Comparison of ENCODE assay signal across 28 cellular contexts in genomic region chr9:121292051-121292450, GRCh38. TPM values are rescaled to one million over a fixed set of nuclear protein-coding genes. Genes with fewer than 3 reads are reported as not detected.
DNase-seq lines count a peak whose midpoint lies in the region; ATAC-seq and TF ChIP-seq lines count a peak whose summit lies in the region.
"Had no signal": no experiment of that assay in that cellular context is flagged by ENCODE, and none has a peak within 500 bp of the region (broad histone marks: within the 10 kb centered on the region; RNA-seq: fewer than 3 reads in every experiment).

No MANE protein-coding gene starts in this region.

- H3K36me3 ChIP-seq in breast epithelium: no peaks in the 10 kb centered on the region
- peaks cover 0 to 8% (median 8%) of the 10 kb centered on the region in 3 donors for H3K36me3 ChIP-seq in tibial artery
- no peaks in the 10 kb centered on the region for H3K36me3 ChIP-seq in CD8-positive, alpha-beta memory T cell (ENCODE audit: insufficient read depth, low read length)
- H3K36me3 ChIP-seq: lower lobe of right lung, SJCRH30 had no signal

- H3K27ac ChIP-seq in breast epithelium (peak overlapping the region; percentile 94 to 98), tibial artery (peak overlapping the region; percentile 92 to 95)
- H3K27ac ChIP-seq in CD8-positive, alpha-beta memory T cell (ENCODE audit: low read depth, low read length): no peak overlapping the region
- H3K27ac ChIP-seq: C4-2B, lower lobe of right lung, SJCRH30 had no signal

- no peak for ATAC-seq in sciatic nerve
- ATAC-seq in stimulated activated effector memory CD8-positive, alpha-beta T cell treated with anti-CD3 and anti-CD28 coated beads, Interleukin-12 subunit alpha, Interleukin-12 subunit beta, amount 100 ng/mL, for 72 hours: no peak
- ATAC-seq: activated T-cell treated with anti-CD3 and anti-CD28 coated beads, Interleukin-2, amount 50 U/mL, for 72 hours; lower lobe of right lung; naive thymus-derived CD8-positive, alpha-beta T cell had no signal

- H3K4me3 ChIP-seq in breast epithelium (no peak overlapping the region), tibial artery (no peak overlapping the region)
- no peak overlapping the region for H3K4me3 ChIP-seq in CD8-positive, alpha-beta memory T cell (ENCODE audit: low read length)
- H3K4me3 ChIP-seq: GM23338, lower lobe of right lung, SJCRH30, smooth muscle cell had no signal

- H3K27me3 Mint-ChIP-seq in MCF 10A (ENCODE audit: insufficient read depth, unreplicated experiment): no peaks in the 10 kb centered on the region
- no peaks in the 10 kb centered on the region for H3K27me3 Mint-ChIP-seq in CD8-positive, alpha-beta memory T cell
- H3K27me3 Mint-ChIP-seq: activated CD4-positive, alpha-beta memory T cell treated with anti-CD3 and anti-CD28 coated beads for 36 hours; IgD-negative memory B cell; naive thymus-derived CD8-positive, alpha-beta T cell; stimulated activated naive CD8-positive, alpha-beta T cell treated with anti-CD3 and anti-CD28 coated beads, Interleukin-15, Interleukin-2, amounts not matched to agents 100 ng/mL and 50 ng/mL, for 24 hours had no signal

- no TSS peak for BruUV-seq in MCF 10A (replicated peaks; lab: Mats Ljungman, UMichigan)

- peaks cover 4% of the 10 kb centered on the region for H3K36me3 Mint-ChIP-seq in MCF 10A (ENCODE audit: insufficient read depth, unreplicated experiment)
- H3K36me3 Mint-ChIP-seq in stimulated activated effector memory CD8-positive, alpha-beta T cell treated with anti-CD3 and anti-CD28 coated beads, Interleukin-12 subunit alpha, Interleukin-12 subunit beta, amount 100 ng/mL, for 72 hours: no peaks in the 10 kb centered on the region
- H3K36me3 Mint-ChIP-seq in CD8-positive, alpha-beta memory T cell: peaks cover 0 to 2% (median 0%) of the 10 kb centered on the region in 3 donors
- H3K36me3 Mint-ChIP-seq: activated CD4-positive, alpha-beta memory T cell treated with anti-CD3 and anti-CD28 coated beads for 36 hours; brain; IgD-negative memory B cell; naive thymus-derived CD8-positive, alpha-beta T cell had no signal

- TF ChIP-seq CTCF in breast epithelium (IDR thresholded peaks at IDR 0.05) (no peak), MCF 10A (IDR thresholded peaks at IDR 0.05; ENCODE audit: unreplicated experiment) (no peak), tibial artery (IDR thresholded peaks at IDR 0.05) (no peak)

- CTCF ChIA-PET in MCF 10A (lab: Yijun Ruan, JAX): interaction anchor here (0.6 to 1.2 kb wide), 3 partner anchors 14 to 156 kb away, joined by 3 to 4 read pairs (median 3); no protein-coding TSS in a partner anchor
- CTCF ChIA-PET in CD8-positive, alpha-beta memory T cell (lab: Charles Lee): interaction anchor here (1.2 kb wide), 1 partner anchor 28 kb away, joined by 4 read pairs; no protein-coding TSS in a partner anchor

- H3K27ac Mint-ChIP-seq in MCF 10A (ENCODE audit: low read depth, unreplicated experiment): no peak overlapping the region
- H3K27ac Mint-ChIP-seq in stimulated activated effector memory CD8-positive, alpha-beta T cell treated with anti-CD3 and anti-CD28 coated beads, Interleukin-12 subunit alpha, Interleukin-12 subunit beta, amount 100 ng/mL, for 72 hours: no peak overlapping the region
- H3K27ac Mint-ChIP-seq in CD8-positive, alpha-beta memory T cell: no peak overlapping the region
- H3K27ac Mint-ChIP-seq: activated CD4-positive, alpha-beta memory T cell treated with anti-CD3 and anti-CD28 coated beads for 36 hours; activated T-cell treated with anti-CD3 and anti-CD28 coated beads, Interleukin-2, amount 50 U/mL, for 72 hours; GM23338; IgD-negative memory B cell; naive thymus-derived CD8-positive, alpha-beta T cell; stimulated activated naive CD8-positive, alpha-beta T cell treated with anti-CD3 and anti-CD28 coated beads, Interleukin-15, Interleukin-2, amounts not matched to agents 100 ng/mL and 50 ng/mL, for 24 hours had no signal

- no peaks in the 10 kb centered on the region for H3K27me3 ChIP-seq in breast epithelium
- H3K27me3 ChIP-seq in tibial artery: no peaks in the 10 kb centered on the region
- no peaks in the 10 kb centered on the region for H3K27me3 ChIP-seq in CD8-positive, alpha-beta memory T cell (ENCODE audit: insufficient read depth, low read length, poor library complexity, severe bottlenecking)
- H3K27me3 ChIP-seq: SJCRH30 had no signal

- POLR2A ChIA-PET in MCF 10A (lab: Yijun Ruan, JAX): interaction anchor here (1.1 kb wide), 1 partner anchor 90 kb away, joined by 3 read pairs; no protein-coding TSS in a partner anchor
- POLR2A ChIA-PET in CD8-positive, alpha-beta memory T cell (lab: Charles Lee): no interaction called here

- no peak for TF ChIP-seq POLR2A in breast epithelium (IDR thresholded peaks at IDR 0.05)

- H3K4me1 ChIP-seq in breast epithelium: peaks cover 43 to 52% of the 10 kb centered on the region in 2 donors
- peaks cover 19 to 100% (median 83%) of the 10 kb centered on the region in 4 donors for H3K4me1 ChIP-seq in tibial artery
- no peaks in the 10 kb centered on the region for H3K4me1 ChIP-seq in CD8-positive, alpha-beta memory T cell (ENCODE audit: insufficient read depth, low read length)

- intact Hi-C loops in breast epithelium (cut with DNase I; ENCODE audit: low total_unique reads) (loop anchor here (10.0 kb wide), 1 partner anchor 1733 kb away; no protein-coding TSS in a partner anchor), MCF 10A (cut with micrococcal nuclease) (no loop called here), sciatic nerve (cut with DNase I) (no loop called here), tibial artery (cut with DNase I; ENCODE audit: low total_unique reads) (no loop called here)

- H3K4me3 Mint-ChIP-seq in MCF 10A (ENCODE audit: unreplicated experiment): no peak overlapping the region
- no peak overlapping the region for H3K4me3 Mint-ChIP-seq in stimulated activated effector memory CD8-positive, alpha-beta T cell treated with anti-CD3 and anti-CD28 coated beads, Interleukin-12 subunit alpha, Interleukin-12 subunit beta, amount 100 ng/mL, for 72 hours
- no peak overlapping the region for H3K4me3 Mint-ChIP-seq in CD8-positive, alpha-beta memory T cell
- H3K4me3 Mint-ChIP-seq: activated CD4-positive, alpha-beta memory T cell treated with anti-CD3 and anti-CD28 coated beads for 36 hours; activated T-cell treated with anti-CD3 and anti-CD28 coated beads, Interleukin-2, amount 50 U/mL, for 72 hours; brain; GM23338; IgD-negative memory B cell; naive thymus-derived CD8-positive, alpha-beta T cell; stimulated activated naive CD8-positive, alpha-beta T cell treated with anti-CD3 and anti-CD28 coated beads, Interleukin-15, Interleukin-2, amounts not matched to agents 100 ng/mL and 50 ng/mL, for 24 hours had no signal

- no peaks in the 10 kb centered on the region for H3K9me3 Mint-ChIP-seq in MCF 10A (ENCODE audit: unreplicated experiment)
- no peaks in the 10 kb centered on the region for H3K9me3 Mint-ChIP-seq in stimulated activated effector memory CD8-positive, alpha-beta T cell treated with anti-CD3 and anti-CD28 coated beads, Interleukin-12 subunit alpha, Interleukin-12 subunit beta, amount 100 ng/mL, for 72 hours
- H3K9me3 Mint-ChIP-seq in CD8-positive, alpha-beta memory T cell: no peaks in the 10 kb centered on the region
- H3K9me3 Mint-ChIP-seq: activated CD4-positive, alpha-beta memory T cell treated with anti-CD3 and anti-CD28 coated beads for 36 hours; activated T-cell treated with anti-CD3 and anti-CD28 coated beads, Interleukin-2, amount 50 U/mL, for 72 hours; brain; GM23338; IgD-negative memory B cell; naive thymus-derived CD8-positive, alpha-beta T cell; stimulated activated naive CD8-positive, alpha-beta T cell treated with anti-CD3 and anti-CD28 coated beads, Interleukin-15, Interleukin-2, amounts not matched to agents 100 ng/mL and 50 ng/mL, for 24 hours had no signal

- H3K4me1 Mint-ChIP-seq in MCF 10A (ENCODE audit: insufficient read depth, unreplicated experiment): peaks cover 30% of the 10 kb centered on the region
- no peaks in the 10 kb centered on the region for H3K4me1 Mint-ChIP-seq in stimulated activated effector memory CD8-positive, alpha-beta T cell treated with anti-CD3 and anti-CD28 coated beads, Interleukin-12 subunit alpha, Interleukin-12 subunit beta, amount 100 ng/mL, for 72 hours
- no peaks in the 10 kb centered on the region for H3K4me1 Mint-ChIP-seq in CD8-positive, alpha-beta memory T cell

- no peaks in the 10 kb centered on the region for H3K9me3 ChIP-seq in breast epithelium
- H3K9me3 ChIP-seq in tibial artery: no peaks in the 10 kb centered on the region
- H3K9me3 ChIP-seq in CD8-positive, alpha-beta memory T cell (ENCODE audit: low read length): no peaks in the 10 kb centered on the region
- H3K9me3 ChIP-seq: lower lobe of right lung, SJCRH30 had no signal

- DNase-seq in breast epithelium (ENCODE audit: low spot score in 2 of 2) (no peak), MCF 10A (ENCODE audit: unreplicated experiment) (no peak), ecto neural progenitor cell (ENCODE audit: low spot score) (peak; percentile 34), sciatic nerve (ENCODE audit: low spot score) (peak; percentile 28), tibial artery (peak in 1 of 2 donors; percentile 57), OCI-M1 (lab: John Stamatoyannopoulos, UW) (no peak)
- DNase-seq in stimulated activated effector memory CD8-positive, alpha-beta T cell treated with anti-CD3 and anti-CD28 coated beads, Interleukin-12 subunit alpha, Interleukin-12 subunit beta, amount 100 ng/mL, for 72 hours (ENCODE audit: low spot score in 2 of 2): no peak
- DNase-seq in CD8-positive, alpha-beta memory T cell: no peak
- DNase-seq: 8988T; activated CD4-positive, alpha-beta memory T cell treated with anti-CD3 and anti-CD28 coated beads for 36 hours; activated CD4-positive, alpha-beta T cell treated with anti-CD3 and anti-CD28 coated beads for 1 hour; activated T-cell treated with anti-CD3 and anti-CD28 coated beads, Interleukin-2, amount 50 U/mL, for 72 hours; DMS79 treated with DMSO at 0.1 percent for 48 hours; effector memory CD4-positive, alpha-beta T cell; GDM1; lower lobe of right lung; naive thymus-derived CD8-positive, alpha-beta T cell; NCI-H146; NCI-H2107; NCI-H748 treated with DMSO at 0.1 percent for 48 hours; SJCRH30; SW 1271 had no signal

RNA-seq across cellular contexts. Expression of gene GSN, which starts 24.1 kb away (rescaled TPM):
- over 10,000 TPM in 1 of 3 donors, 1,000 to 10,000 TPM in 2; 1,290 to 13,922 (median 1,437) TPM for total RNA-seq in breast epithelium
- total RNA-seq in MCF 10A (2022): 21.9 and 24.9 TPM in 2 replicates
- total RNA-seq in sciatic nerve: 1,757 TPM
- 1 to 10 TPM; 4.1 to 4.2 TPM for total RNA-seq in CD8-positive, alpha-beta memory T cell
- polyA plus RNA-seq in CD8-positive, alpha-beta memory T cell: 6.3 TPM

Comparison
In these comparisons a context has a peak if more than half of its experiments do, and no peak if none do; other contexts are left out.
1. RNA of gene GSN, which starts 24.1 kb away (total RNA-seq): 1,757 TPM in sciatic nerve (single experiment) and 1,290 to 13,922 TPM in breast epithelium; 21.9 to 24.9 TPM in MCF 10A and 4.1 to 4.2 TPM in CD8-positive, alpha-beta memory T cell; every median in the first group is over 10 times any median in the second.
2. DNase-seq: peak in ecto neural progenitor cell (single experiment) and sciatic nerve (single experiment); none in breast epithelium (0 of 2), MCF 10A (single experiment), stimulated activated effector memory CD8-positive, alpha-beta T cell treated with anti-CD3 and anti-CD28 coated beads, Interleukin-12 subunit alpha, Interleukin-12 subunit beta, amount 100 ng/mL, for 72 hours (0 of 2), OCI-M1 (single experiment) and CD8-positive, alpha-beta memory T cell (0 of 5).